1 cellular context compared by ENCODE assay signal in the genomic region with DNA sequence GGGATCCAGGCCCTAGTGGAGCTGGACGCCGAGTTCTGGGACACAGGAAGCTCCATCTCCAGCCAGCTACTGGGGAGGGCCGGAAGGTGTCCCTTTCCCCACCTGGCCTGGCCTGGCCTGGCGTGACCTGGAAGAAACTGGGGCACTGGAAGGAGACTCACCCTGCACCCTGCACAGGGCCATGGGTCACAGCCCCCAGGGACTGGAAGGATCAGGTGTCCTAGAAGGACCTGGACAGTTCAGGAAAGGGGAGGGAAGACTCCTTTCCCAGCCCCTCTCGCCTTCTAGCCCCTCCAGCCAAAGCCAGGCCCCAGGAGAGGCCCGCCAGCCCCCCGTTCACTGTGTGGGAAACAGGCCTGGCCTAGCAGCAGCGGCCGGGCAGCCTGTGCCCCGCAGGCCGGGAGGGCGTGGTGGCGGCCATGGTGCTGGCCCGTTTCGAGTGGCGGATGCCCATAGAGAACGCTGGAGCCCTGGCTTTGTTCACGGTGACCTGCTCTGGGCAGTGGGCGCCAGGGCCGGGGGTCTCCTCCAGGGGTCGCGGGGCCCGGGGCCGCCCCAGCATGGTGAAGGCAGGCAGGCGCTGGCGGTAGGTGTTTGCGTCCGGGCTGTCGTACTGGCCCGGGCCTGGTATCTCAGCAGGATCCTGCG.
TF ChIP-seq lines count a peak whose summit lies in the region.

No MANE protein-coding gene starts in this region.

TF ChIP-seq in HepG2, 621 proteins besides CTCF, POLR2A, EP300 and RAD21:
- no peak for TF ChIP-seq TCF12 (IDR thresholded peaks at IDR 0.05)
- 0 out of 2 replicates have a peak, but pooled peaks have one; percentile 26 for TF ChIP-seq TCF12 (CRISPR knock-in tag; IDR thresholded peaks at IDR 0.05)
- 0 out of 2 replicates have a peak, but pooled peaks have one; percentile 35 for TF ChIP-seq ZNF333 (CRISPR knock-in tag; IDR thresholded peaks at IDR 0.05; ENCODE audit: borderline replicate concordance)
- no peak for TF ChIP-seq SMAD1 (CRISPR knock-in tag; IDR thresholded peaks at IDR 0.05; ENCODE audit: borderline replicate concordance, low read depth)
- no peak for TF ChIP-seq ZNF572 (CRISPR knock-in tag; IDR thresholded peaks at IDR 0.05)
- peak; percentile 36 for TF ChIP-seq ZFX (CRISPR knock-in tag; IDR thresholded peaks at IDR 0.05; ENCODE audit: low read depth)
- no peak for TF ChIP-seq ZNF460 (CRISPR knock-in tag; IDR thresholded peaks at IDR 0.05; ENCODE audit: borderline replicate concordance)
- 0 out of 2 replicates have a peak, but pooled peaks have one; percentile 41 for TF ChIP-seq KDM5B (CRISPR knock-in tag; IDR thresholded peaks at IDR 0.05; ENCODE audit: borderline replicate concordance)
- TF ChIP-seq ZZZ3 (CRISPR knock-in tag; IDR thresholded peaks at IDR 0.05; ENCODE audit: borderline replicate concordance), result no peak
- TF ChIP-seq, protein P1, sequence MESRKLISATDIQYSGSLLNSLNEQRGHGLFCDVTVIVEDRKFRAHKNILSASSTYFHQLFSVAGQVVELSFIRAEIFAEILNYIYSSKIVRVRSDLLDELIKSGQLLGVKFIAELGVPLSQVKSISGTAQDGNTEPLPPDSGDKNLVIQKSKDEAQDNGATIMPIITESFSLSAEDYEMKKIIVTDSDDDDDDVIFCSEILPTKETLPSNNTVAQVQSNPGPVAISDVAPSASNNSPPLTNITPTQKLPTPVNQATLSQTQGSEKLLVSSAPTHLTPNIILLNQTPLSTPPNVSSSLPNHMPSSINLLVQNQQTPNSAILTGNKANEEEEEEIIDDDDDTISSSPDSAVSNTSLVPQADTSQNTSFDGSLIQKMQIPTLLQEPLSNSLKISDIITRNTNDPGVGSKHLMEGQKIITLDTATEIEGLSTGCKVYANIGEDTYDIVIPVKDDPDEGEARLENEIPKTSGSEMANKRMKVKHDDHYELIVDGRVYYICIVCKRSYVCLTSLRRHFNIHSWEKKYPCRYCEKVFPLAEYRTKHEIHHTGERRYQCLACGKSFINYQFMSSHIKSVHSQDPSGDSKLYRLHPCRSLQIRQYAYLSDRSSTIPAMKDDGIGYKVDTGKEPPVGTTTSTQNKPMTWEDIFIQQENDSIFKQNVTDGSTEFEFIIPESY (CRISPR knock-in tag; IDR thresholded peaks at IDR 0.05), result 0 out of 2 replicates have a peak, but pooled peaks have one; percentile 18
